Comparison of ENCODE assay signal across 8 cellular contexts in the genomic region with DNA sequence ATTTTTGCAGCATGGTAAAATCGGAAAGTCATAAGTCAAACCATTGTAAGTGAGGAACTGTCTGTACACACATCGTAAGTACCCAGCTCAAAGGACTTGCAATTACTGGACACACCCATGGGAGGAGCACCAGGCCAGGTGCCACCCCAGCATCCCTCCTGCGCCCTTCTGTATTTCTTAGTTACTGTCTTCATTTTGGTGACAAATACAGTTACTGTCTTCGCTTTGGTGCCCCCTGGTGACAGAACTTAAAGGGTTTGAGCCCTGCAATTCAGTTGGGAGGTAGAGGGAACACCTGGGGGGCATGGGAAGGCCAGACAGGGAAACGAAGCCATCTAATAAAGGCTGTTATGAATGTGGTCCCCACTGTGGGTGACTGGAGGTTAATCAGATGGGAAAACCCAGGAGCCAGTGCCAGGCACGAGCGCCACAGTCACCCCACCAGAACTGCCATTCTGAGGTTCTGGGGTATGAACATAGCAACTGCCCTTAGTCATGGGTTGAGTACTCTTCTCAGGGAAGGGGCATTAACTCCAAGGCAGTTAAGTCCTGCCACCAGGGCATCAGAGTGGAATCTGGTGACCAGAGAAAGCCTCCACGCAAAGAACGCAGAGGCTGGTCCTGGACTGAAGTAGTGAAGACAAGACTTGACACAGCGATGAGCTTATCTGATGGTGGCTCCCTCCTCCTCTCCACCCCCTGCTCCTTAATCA.
A peak's percentile ranks its signal among the peaks of the same experiment; 100 is the strongest.
DNase-seq lines count a peak whose midpoint lies in the region; ATAC-seq and TF ChIP-seq lines count a peak whose summit lies in the region.

No MANE protein-coding gene starts in this region.

- intact Hi-C loops in OCI-LY7 (cut with micrococcal nuclease; ENCODE audit: unreplicated experiment), result loop anchor here (1.0 to 5.0 kb wide), 3 partner anchors 56 to 612 kb away; a partner anchor contains a TSS
- intact Hi-C loops in left colon (cut with DNase I, micrococcal nuclease), result no loop called here

- no peaks in the 10 kb centered on the region for H4K20me1 ChIP-seq in OCI-LY7 (ENCODE audit: insufficient read depth, low read length)

- H3K36me3 Mint-ChIP-seq in activated naive CD8-positive, alpha-beta T cell treated with anti-CD3 and anti-CD28 coated beads, Interleukin-2, amount 50 U/mL, for 24 hours (ENCODE audit: low read depth), result no peaks in the 10 kb centered on the region

- H3K27me3 Mint-ChIP-seq in activated naive CD8-positive, alpha-beta T cell treated with anti-CD3 and anti-CD28 coated beads, Interleukin-2, amount 50 U/mL, for 24 hours, result peaks cover 7% of the 10 kb centered on the region

- POLR2A ChIA-PET in OCI-LY7 (lab: Charles Lee), result no interaction called here

- H3K4me3 ChIP-seq in OCI-LY7 (ENCODE audit: low read depth, low read length, poor library complexity, severe bottlenecking), result no peak overlapping the region

- H3K4me1 ChIP-seq in OCI-LY7 (ENCODE audit: insufficient read depth, low read length, poor library complexity, severe bottlenecking), result no peaks in the 10 kb centered on the region

- no peak overlapping the region for H3K4me2 ChIP-seq in OCI-LY7 (ENCODE audit: low read length)

- no peaks in the 10 kb centered on the region for H3K9me3 Mint-ChIP-seq in activated naive CD8-positive, alpha-beta T cell treated with anti-CD3 and anti-CD28 coated beads, Interleukin-2, amount 50 U/mL, for 24 hours

- H3K27ac ChIP-seq in C4-2B (no peak overlapping the region), OCI-LY7 (ENCODE audit: low read depth, low read length, poor library complexity, severe bottlenecking) (no peak overlapping the region)

- CTCF ChIA-PET in OCI-LY7 (lab: Charles Lee; ENCODE audit: unreplicated experiment), result interaction anchor here (1.0 kb wide), 1 partner anchor 56 kb away, joined by 3 read pairs; no protein-coding TSS in a partner anchor

- H2AFZ ChIP-seq in OCI-LY7 (ENCODE audit: low read length), result no peak overlapping the region

- no peaks in the 10 kb centered on the region for H3K4me1 Mint-ChIP-seq in activated naive CD8-positive, alpha-beta T cell treated with anti-CD3 and anti-CD28 coated beads, Interleukin-2, amount 50 U/mL, for 24 hours

- no peaks in the 10 kb centered on the region for H3K9me2 ChIP-seq in OCI-LY7 (ENCODE audit: insufficient read depth, low read length)

- no peaks in the 10 kb centered on the region for H3K79me2 ChIP-seq in OCI-LY7 (ENCODE audit: insufficient read depth, low read depth, low read length)

- no peak overlapping the region for H3K4me3 Mint-ChIP-seq in activated naive CD8-positive, alpha-beta T cell treated with anti-CD3 and anti-CD28 coated beads, Interleukin-2, amount 50 U/mL, for 24 hours

- DNase-seq in GM19238 (ENCODE audit: insufficient read length, low spot score) (peak; percentile 18), OCI-LY7 (ENCODE audit: low spot score) (peak; percentile 57), left colon (peak in 1 of 2 donors; percentile 48)
- peak; percentile 38 for DNase-seq in activated naive CD8-positive, alpha-beta T cell treated with anti-CD3 and anti-CD28 coated beads, Interleukin-2, amount 50 U/mL, for 24 hours
- peak; percentile 44 for DNase-seq in stimulated activated naive CD8-positive, alpha-beta T cell treated with anti-CD3 and anti-CD28 coated beads, Interleukin-15, Interleukin-2, amounts not matched to agents 100 U/mL and 50 U/mL, for 24 hours

- no TSS peak for BruUV-seq in OCI-LY7 (replicated peaks; lab: Mats Ljungman, UMichigan)

- no peaks in the 10 kb centered on the region for H3K9me3 ChIP-seq in OCI-LY7 (ENCODE audit: low read length)

- ATAC-seq in activated naive CD8-positive, alpha-beta T cell treated with anti-CD3 and anti-CD28 coated beads, Interleukin-2, amount 50 U/mL, for 24 hours, result peak; percentile 51
- ATAC-seq in left colon (peak; percentile 54), GM18511 (IDR thresholded peaks at IDR 0.05; ENCODE audit: unreplicated experiment) (no peak), GM21723 (IDR thresholded peaks at IDR 0.05; ENCODE audit: unreplicated experiment) (no peak)
- no peak for ATAC-seq in stimulated activated naive CD8-positive, alpha-beta T cell treated with anti-CD3 and anti-CD28 coated beads, Interleukin-15, Interleukin-2, amounts not matched to agents 100 U/mL and 50 U/mL, for 24 hours

- no peaks in the 10 kb centered on the region for H3K36me3 ChIP-seq in OCI-LY7 (ENCODE audit: insufficient read depth, low read length)

- TF ChIP-seq CTCF in C4-2B (conservative IDR thresholded peaks at IDR 0.05) (peak; percentile 74), OCI-LY7 (conservative IDR thresholded peaks at IDR 0.05; ENCODE audit: low read length) (peak; percentile 77)

- H3K27ac Mint-ChIP-seq in activated naive CD8-positive, alpha-beta T cell treated with anti-CD3 and anti-CD28 coated beads, Interleukin-2, amount 50 U/mL, for 24 hours, result no peak overlapping the region

Comparison
In these comparisons a context has a peak if more than half of its experiments do, and no peak if none do; other contexts are left out.
1. ATAC-seq: peak in activated naive CD8-positive, alpha-beta T cell treated with anti-CD3 and anti-CD28 coated beads, Interleukin-2, amount 50 U/mL, for 24 hours (single experiment) and left colon (single experiment); none in stimulated activated naive CD8-positive, alpha-beta T cell treated with anti-CD3 and anti-CD28 coated beads, Interleukin-15, Interleukin-2, amounts not matched to agents 100 U/mL and 50 U/mL, for 24 hours (single experiment), GM18511 (single experiment) and GM21723 (single experiment).